In the genomic region with DNA sequence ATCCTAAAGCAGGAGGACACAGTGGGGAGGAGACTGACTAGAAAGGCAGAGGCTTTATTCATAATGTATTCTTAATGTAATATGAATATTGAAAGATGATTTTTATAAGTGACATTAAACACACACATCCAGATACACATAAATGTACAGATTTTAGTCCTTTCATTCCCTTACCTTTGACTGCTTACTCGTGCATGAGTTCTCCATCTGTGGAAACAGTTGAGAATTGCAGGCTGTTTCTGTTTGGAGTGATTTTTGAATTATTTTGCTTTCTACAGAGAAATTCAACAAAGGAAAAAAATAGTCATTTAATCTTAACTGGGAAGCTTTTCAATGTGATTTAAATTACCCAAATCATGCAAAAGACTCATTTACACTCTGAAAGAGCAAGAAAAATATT, we compare ENCODE assay signal across 18 cellular contexts.
A peak's percentile ranks its signal among the peaks of the same experiment; 100 is the strongest.
DNase-seq lines count a peak whose midpoint lies in the region; ATAC-seq and TF ChIP-seq lines count a peak whose summit lies in the region.
"Had no signal": no experiment of that assay in that cellular context is flagged by ENCODE, and none has a peak within 500 bp of the region (broad histone marks: within the 10 kb centered on the region; RNA-seq: fewer than 3 reads in every experiment).

No MANE protein-coding gene starts in this region.

- H3K9ac ChIP-seq in adipocyte (ENCODE audit: low read length) = no peak overlapping the region
- H3K9ac ChIP-seq in endodermal cell (ENCODE audit: extremely low read depth, low read length, poor library complexity, severe bottlenecking) = no peak overlapping the region
- H3K9ac ChIP-seq: BLaER1 had no signal

- no peaks in the 10 kb centered on the region for H3K27me3 Mint-ChIP-seq in endodermal cell (ENCODE audit: insufficient read depth)
- H3K27me3 Mint-ChIP-seq: B cell; CD4-positive, CD25-positive, alpha-beta regulatory T cell; CD8-positive, alpha-beta memory T cell had no signal

- no peaks in the 10 kb centered on the region for H3K27me3 ChIP-seq in adipocyte (replicated peaks; ENCODE audit: control insufficient read depth, insufficient read depth, low read length)
- no peaks in the 10 kb centered on the region for H3K27me3 ChIP-seq in endodermal cell (ENCODE audit: control insufficient read depth, insufficient read depth, low read length, poor library complexity, severe bottlenecking)
- H3K27me3 ChIP-seq: BLaER1 had no signal

- no peak overlapping the region for H3K27ac Mint-ChIP-seq in endodermal cell
- H3K27ac Mint-ChIP-seq: B cell; CD4-positive, CD25-positive, alpha-beta regulatory T cell; CD8-positive, alpha-beta memory T cell; GM23338; H9 had no signal

- H3K9me3 ChIP-seq in adipocyte (ENCODE audit: control insufficient read depth, low read length) (no peaks in the 10 kb centered on the region), endodermal cell (ENCODE audit: control insufficient read depth, low read length) (no peaks in the 10 kb centered on the region)
- H3K9me3 ChIP-seq: BLaER1 had no signal

- no peak overlapping the region for H3K27ac ChIP-seq in endodermal cell (ENCODE audit: low read depth, low read length)
- H3K27ac ChIP-seq: BLaER1, C4-2B had no signal

- no peaks in the 10 kb centered on the region for H3K4me1 Mint-ChIP-seq in endodermal cell
- H3K4me1 Mint-ChIP-seq: B cell; CD4-positive, CD25-positive, alpha-beta regulatory T cell; CD8-positive, alpha-beta memory T cell; GM23338; H9 had no signal

- peak; percentile 64 for DNase-seq in G401 (ENCODE audit: low spot score)
- peak; percentile 3 for DNase-seq in adipocyte (ENCODE audit: low read depth)
- no peak for DNase-seq in endodermal cell
- no peak for DNase-seq in NCI-H2081 treated with DMSO at 0.1 percent for 48 hours (lab: John Stamatoyannopoulos, UW)
- no peak for DNase-seq in foreskin fibroblast
- DNase-seq: CD4-positive, CD25-positive, alpha-beta regulatory T cell; CD8-positive, alpha-beta memory T cell; DMS 273 treated with DMSO at 0.1 percent for 48 hours; DMS79; EL; GF-D8; H9 had no signal

- WGBS in endodermal cell (ENCODE audit: insufficient coverage in 1 of 2, insufficient read length in 1 of 2), 2 experiments = 75% methylated on average over 1 of the region's 1 CpG; no CpG with 5 or more reads in 1 of the 2 experiments

- no peak overlapping the region for H3K4me3 Mint-ChIP-seq in endodermal cell
- H3K4me3 Mint-ChIP-seq: B cell; CD4-positive, CD25-positive, alpha-beta regulatory T cell; CD8-positive, alpha-beta memory T cell; GM23338; H9 had no signal

- no peaks in the 10 kb centered on the region for H3K9me3 Mint-ChIP-seq in endodermal cell
- H3K9me3 Mint-ChIP-seq: GM23338, H9 had no signal

- no peaks in the 10 kb centered on the region for H3K4me1 ChIP-seq in adipocyte (ENCODE audit: control insufficient read depth, insufficient read depth, low read length)
- no peaks in the 10 kb centered on the region for H3K4me1 ChIP-seq in endodermal cell (ENCODE audit: control insufficient read depth, insufficient read depth, low read length)
- H3K4me1 ChIP-seq: BLaER1 had no signal

- no peaks in the 10 kb centered on the region for H3K36me3 Mint-ChIP-seq in endodermal cell (ENCODE audit: low read depth)
- H3K36me3 Mint-ChIP-seq: CD4-positive, CD25-positive, alpha-beta regulatory T cell; CD8-positive, alpha-beta memory T cell had no signal

- H3K36me3 ChIP-seq in adipocyte (ENCODE audit: control insufficient read depth, insufficient read depth, low read length, severe bottlenecking) = no peaks in the 10 kb centered on the region
- no peaks in the 10 kb centered on the region for H3K36me3 ChIP-seq in endodermal cell (ENCODE audit: control insufficient read depth, insufficient read depth, low read length)
- H3K36me3 ChIP-seq: BLaER1 had no signal

- H3K4me3 ChIP-seq in adipocyte (ENCODE audit: low read length) = no peak overlapping the region
- no peak overlapping the region for H3K4me3 ChIP-seq in endodermal cell (ENCODE audit: low read length)
- H3K4me3 ChIP-seq in foreskin fibroblast (ENCODE audit: low read depth in 1 of 2, low read length in 2 of 2) = no peak overlapping the region
- H3K4me3 ChIP-seq: BLaER1, GM23338 had no signal

- ATAC-seq in HG03460 (IDR thresholded peaks at IDR 0.05; ENCODE audit: unreplicated experiment) = no peak
- ATAC-seq: GM23338, HCT116 had no signal

- TF ChIP-seq CTCF in endodermal cell (conservative IDR thresholded peaks at IDR 0.05) = peak; percentile 26
- TF ChIP-seq CTCF in foreskin fibroblast (IDR thresholded peaks at IDR 0.05; ENCODE audit: low read depth, low read length) = no peak

- in situ Hi-C loops in G401 (cut with HindIII; ENCODE audit: low sequenced_read_pairs) = no loop called here

Comparison
In these comparisons a context has a peak if more than half of its experiments do, and no peak if none do; other contexts are left out.
1. DNase-seq: peak in G401 (single experiment) and adipocyte (single experiment); none in endodermal cell (single experiment), NCI-H2081 treated with DMSO at 0.1 percent for 48 hours (single experiment) and foreskin fibroblast (0 of 2).